In the genomic region with DNA sequence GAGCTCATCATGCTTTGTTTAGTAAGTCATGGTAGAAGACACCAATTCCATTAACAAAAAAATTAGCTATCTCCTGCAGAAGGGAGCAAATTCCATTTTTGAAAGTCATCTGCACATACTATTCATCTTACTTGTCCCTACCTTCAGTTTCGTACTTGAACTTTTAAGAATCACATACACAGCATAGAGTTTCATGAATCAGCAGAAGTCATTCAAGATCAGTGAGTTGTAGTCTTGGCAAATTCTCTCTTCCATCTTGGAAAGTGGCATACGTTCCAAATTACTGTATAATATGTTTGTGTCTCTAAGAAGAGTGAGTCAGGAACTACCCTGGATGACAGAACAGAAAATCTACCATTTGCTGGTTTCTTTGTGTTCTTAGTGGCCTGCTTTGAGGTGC, we compare ENCODE assay signal across 23 cellular contexts. TPM values are rescaled to one million over a fixed set of nuclear protein-coding genes. Genes with fewer than 3 reads are reported as not detected.
DNase-seq lines count a peak whose midpoint lies in the region; ATAC-seq, FAIRE-seq and TF ChIP-seq lines count a peak whose summit lies in the region.
"Had no signal": no experiment of that assay in that cellular context is flagged by ENCODE, and none has a peak within 500 bp of the region (broad histone marks: within the 10 kb centered on the region; RNA-seq: fewer than 3 reads in every experiment).

No MANE protein-coding gene starts in this region.

- H3K4me3 ChIP-seq in IMR-90 (ENCODE audit: insufficient read depth, low read depth, low read length) = no peak overlapping the region
- H3K4me3 ChIP-seq in bronchial epithelial cell (ENCODE audit: low read depth, low read length) = no peak overlapping the region
- H3K4me3 ChIP-seq in right cardiac atrium (ENCODE audit: low read length) = no peak overlapping the region
- H3K4me3 ChIP-seq: upper lobe of right lung had no signal

- ATAC-seq in IMR-90 (ENCODE audit: low read depth) (peak; percentile 85), HG03457 (IDR thresholded peaks at IDR 0.05; ENCODE audit: unreplicated experiment) (no peak), right cardiac atrium (no peak)
- ATAC-seq in activated CD8-positive, alpha-beta memory T cell treated with anti-CD3 and anti-CD28 coated beads, Interleukin-2, amount 10 ng/mL, durations not matched to agents 7 days and 5 days = no peak
- ATAC-seq: stimulated activated naive CD8-positive, alpha-beta T cell treated with anti-CD3 and anti-CD28 coated beads, Interleukin-15, Interleukin-2, amounts not matched to agents 100 U/mL and 50 U/mL, for 24 hours; upper lobe of right lung had no signal

- H3K36me3 ChIP-seq in IMR-90 (ENCODE audit: control insufficient read depth, insufficient read depth, low read length) = no peaks in the 10 kb centered on the region
- no peaks in the 10 kb centered on the region for H3K36me3 ChIP-seq in bronchial epithelial cell (ENCODE audit: control insufficient read depth, insufficient read depth, low read length)
- H3K36me3 ChIP-seq: upper lobe of right lung had no signal

- intact Hi-C loops in IMR-90 (cut with micrococcal nuclease) (no loop called here), right cardiac atrium (cut with DNase I) (no loop called here)

- in situ Hi-C loops in IMR-90 (cut with MboI; ENCODE audit: low sequenced_read_pairs) = no loop called here

- no peak overlapping the region for H2BK20ac ChIP-seq in IMR-90 (ENCODE audit: low read depth, low read length)

- BruUV-seq in IMR-90 (replicated peaks; lab: Mats Ljungman, UMichigan) = no TSS peak

- no peaks in the 10 kb centered on the region for H3K9me1 ChIP-seq in IMR-90 (ENCODE audit: insufficient read depth, low read length)

- H3K18ac ChIP-seq in IMR-90 (ENCODE audit: low read depth, low read length) = no peak overlapping the region

- 0 out of 2 replicates have a peak overlapping the region, but pooled peaks have one; percentile 22 for H3K4me2 ChIP-seq in IMR-90 (ENCODE audit: low read depth, low read length)

- no peak overlapping the region for H3K9ac ChIP-seq in IMR-90 (ENCODE audit: low read depth, low read length)

- no peak overlapping the region for H2AFZ ChIP-seq in IMR-90 (replicated peaks; ENCODE audit: low read length, poor library complexity)

- H3K14ac ChIP-seq in IMR-90 (replicated peaks; ENCODE audit: low read depth, low read length) = no peak overlapping the region

- no peak overlapping the region for H2BK5ac ChIP-seq in IMR-90 (ENCODE audit: low read depth, low read length, poor library complexity, severe bottlenecking)

- no peak overlapping the region for H3K23ac ChIP-seq in IMR-90 (ENCODE audit: low read depth, low read length)

- dilution Hi-C loops in IMR-90 (cut with HindIII; ENCODE audit: low sequenced_read_pairs, unreplicated experiment) = no loop called here

- H3K27ac ChIP-seq in IMR-90 (ENCODE audit: insufficient read depth, low read length) = no peak overlapping the region
- H3K27ac ChIP-seq in right cardiac atrium (ENCODE audit: low read length) = no peak overlapping the region
- H3K27ac ChIP-seq: upper lobe of right lung had no signal

- no peak overlapping the region for H4K5ac ChIP-seq in IMR-90 (ENCODE audit: low read depth, low read length)

- TF ChIP-seq RAD21 in IMR-90 (IDR thresholded peaks at IDR 0.05; ENCODE audit: low read length) = no peak

- TF ChIP-seq POLR2A in IMR-90 (IDR thresholded peaks at IDR 0.05; ENCODE audit: low read depth, low read length) = no peak

- no peak overlapping the region for H4K91ac ChIP-seq in IMR-90 (ENCODE audit: insufficient read depth, low read depth, low read length)

- H2AK5ac ChIP-seq in IMR-90 (ENCODE audit: low read depth, low read length) = no peak overlapping the region

- no peak overlapping the region for H3K56ac ChIP-seq in IMR-90 (ENCODE audit: extremely low read depth, insufficient read depth, low read length)

- H3K4me3 Mint-ChIP-seq in activated CD8-positive, alpha-beta memory T cell treated with anti-CD3 and anti-CD28 coated beads, Interleukin-2, amount 10 ng/mL, durations not matched to agents 7 days and 5 days = no peak overlapping the region
- H3K4me3 Mint-ChIP-seq: brain had no signal

- no peaks in the 10 kb centered on the region for H4K20me1 ChIP-seq in IMR-90 (ENCODE audit: insufficient read depth, low read length)

- WGBS in IMR-90 (ENCODE audit: extremely low coverage in 2 of 2, insufficient read length in 1 of 2), 2 experiments = no CpG with 5 or more reads among the region's 2 CpGs
- 66% methylated on average over 2 of the region's 2 CpGs for WGBS in right cardiac atrium

- CTCF ChIA-PET in IMR-90 (lab: Yijun Ruan, JAX) = no interaction called here
- CTCF ChIA-PET in activated CD8-positive, alpha-beta memory T cell treated with anti-CD3 and anti-CD28 coated beads, Interleukin-2, amount 10 ng/mL, durations not matched to agents 7 days and 5 days (lab: Charles Lee) = interaction anchor here (0.7 to 1.2 kb wide), 2 partner anchors 13 to 15 kb away, joined by 3 read pairs; no protein-coding TSS in a partner anchor

- H3K27ac Mint-ChIP-seq in activated CD8-positive, alpha-beta memory T cell treated with anti-CD3 and anti-CD28 coated beads, Interleukin-2, amount 10 ng/mL, durations not matched to agents 7 days and 5 days = no peak overlapping the region
- H3K27ac Mint-ChIP-seq: progenitor cell of endocrine pancreas had no signal

- H2BK15ac ChIP-seq in IMR-90 (ENCODE audit: low read depth, low read length) = no peak overlapping the region

- no peak for FAIRE-seq in bronchial epithelial cell (lab: Jason Lieb, UNC)

- no peaks in the 10 kb centered on the region for H3K9me3 ChIP-seq in IMR-90 (ENCODE audit: control insufficient read depth, insufficient read depth, low read length)
- H3K9me3 ChIP-seq in right cardiac atrium (ENCODE audit: control insufficient read depth, low read length) = no peaks in the 10 kb centered on the region
- H3K9me3 ChIP-seq: Caco-2, upper lobe of right lung had no signal

- H3K4me1 ChIP-seq in IMR-90 (ENCODE audit: control insufficient read depth, insufficient read depth, low read length) = peaks cover 3% of the 10 kb centered on the region; the same call in 1 of the 2 replicates
- peaks cover 2% of the 10 kb centered on the region for H3K4me1 ChIP-seq in right cardiac atrium (ENCODE audit: control insufficient read depth, insufficient read depth, low read length)
- H3K4me1 ChIP-seq: Caco-2, upper lobe of right lung had no signal

- no peak for TF ChIP-seq CTCF in IMR-90 (conservative IDR thresholded peaks at IDR 0.05; ENCODE audit: low read depth, low read length)
- no peak for TF ChIP-seq CTCF in bronchial epithelial cell (IDR thresholded peaks at IDR 0.05; ENCODE audit: insufficient read depth, low read length, severe bottlenecking)

- POLR2A ChIA-PET in IMR-90 (lab: Charles Lee; ENCODE audit: unreplicated experiment) = no interaction called here

- DNase-seq in AG08396 (ENCODE audit: low spot score) = peak; percentile 55
- peak; percentile 82 for DNase-seq in IMR-90
- peak; percentile 85 for DNase-seq in bronchial epithelial cell (ENCODE audit: low read depth)
- DNase-seq in iris pigment epithelial cell (ENCODE audit: low read depth) = peak; percentile 85
- DNase-seq in HPDE6-E6E7 (ENCODE audit: extremely low spot score) = no peak
- no peak for DNase-seq in right cardiac atrium
- DNase-seq in activated CD8-positive, alpha-beta memory T cell treated with anti-CD3 and anti-CD28 coated beads, Interleukin-2, amount 10 ng/mL, durations not matched to agents 7 days and 5 days = no peak
- DNase-seq: ACHN; activated CD4-positive, CD25-positive, alpha-beta regulatory T cell treated with anti-CD3 and anti-CD28 coated beads, Interleukin-2, amount 50 U/mL, for 72 hours; activated CD8-positive, alpha-beta memory T cell treated with anti-CD3 and anti-CD28 coated beads, Interleukin-2, amount 50 U/mL, for 4 hours; Caco-2; foreskin melanocyte; GOT3; Kasumi-1; NCI-H2171 treated with DMSO at 0.1 percent for 48 hours; SIG-M5; stimulated activated CD4-positive, alpha-beta T cell treated with anti-CD3 and anti-CD28 coated beads, Interleukin-15, amount 100 ng/mL, for 24 hours; stimulated activated naive CD8-positive, alpha-beta T cell treated with anti-CD3 and anti-CD28 coated beads, Interleukin-15, Interleukin-2, amounts not matched to agents 100 U/mL and 50 U/mL, for 24 hours; T-helper 9 cell; upper lobe of right lung had no signal

- no peak overlapping the region for H3K4ac ChIP-seq in IMR-90 (ENCODE audit: low read depth, low read length)

- H2BK120ac ChIP-seq in IMR-90 (ENCODE audit: low read depth, low read length) = no peak overlapping the region

- no peak overlapping the region for H2AK9ac ChIP-seq in IMR-90 (replicated peaks; ENCODE audit: low read depth, low read length, poor library complexity)

- no peaks in the 10 kb centered on the region for H3K27me3 Mint-ChIP-seq in activated CD8-positive, alpha-beta memory T cell treated with anti-CD3 and anti-CD28 coated beads, Interleukin-2, amount 10 ng/mL, durations not matched to agents 7 days and 5 days
- H3K27me3 Mint-ChIP-seq: brain, progenitor cell of endocrine pancreas had no signal

- no peaks in the 10 kb centered on the region for H3K27me3 ChIP-seq in IMR-90 (ENCODE audit: control insufficient read depth, insufficient read depth, low read length)
- H3K27me3 ChIP-seq in bronchial epithelial cell (ENCODE audit: control insufficient read depth, insufficient read depth, low read length) = no peaks in the 10 kb centered on the region
- no peaks in the 10 kb centered on the region for H3K27me3 ChIP-seq in right cardiac atrium (ENCODE audit: control insufficient read depth, insufficient read depth)
- H3K27me3 ChIP-seq: upper lobe of right lung had no signal

- peaks cover 37% of the 10 kb centered on the region for H3K4me1 Mint-ChIP-seq in activated CD8-positive, alpha-beta memory T cell treated with anti-CD3 and anti-CD28 coated beads, Interleukin-2, amount 10 ng/mL, durations not matched to agents 7 days and 5 days

- H3K9me3 Mint-ChIP-seq in activated CD8-positive, alpha-beta memory T cell treated with anti-CD3 and anti-CD28 coated beads, Interleukin-2, amount 10 ng/mL, durations not matched to agents 7 days and 5 days (ENCODE audit: low read depth) = no peaks in the 10 kb centered on the region

- H3K79me1 ChIP-seq in IMR-90 (ENCODE audit: low read depth in 1 of 2, low read length in 2 of 2) = peaks cover 23 to 28% of the 10 kb centered on the region in 2 experiments

- H3K36me3 Mint-ChIP-seq in activated CD8-positive, alpha-beta memory T cell treated with anti-CD3 and anti-CD28 coated beads, Interleukin-2, amount 10 ng/mL, durations not matched to agents 7 days and 5 days = peaks cover 37% of the 10 kb centered on the region

- no peak overlapping the region; a peak in 1 of 4 replicates for H4K8ac ChIP-seq in IMR-90 (ENCODE audit: low read depth in 2 of 2, low read length in 2 of 2)

RNA-seq across cellular contexts. Expression of gene VRK1, which starts 14.1 kb away (rescaled TPM):
- total RNA-seq in IMR-90 (2012; rRNA removed) (19.9 and 41.7 TPM in 2 replicates), bronchial epithelial cell (10.8 and 12.6 TPM in 2 replicates), right cardiac atrium (1 to 10 TPM; 7.6 to 9.6 (median 7.9) TPM)
- polyA plus RNA-seq in IMR-90 (2012; rRNA removed) (10.9 and 14.2 TPM in 2 replicates), right cardiac atrium (4.9 TPM)
- 1.2 and 1.3 TPM in 2 replicates for polyA plus RNA-seq in IMR-90 (2012; cell fraction: cytosol; rRNA removed)
- polyA plus RNA-seq in IMR-90 (2012; cell fraction: nucleus; rRNA removed; ENCODE audit: low replicate concordance) = 0.91 and 3.7 TPM in 2 replicates
- total RNA-seq in activated CD8-positive, alpha-beta memory T cell treated with anti-CD3 and anti-CD28 coated beads, Interleukin-2, amount 10 ng/mL, durations not matched to agents 7 days and 5 days = 100 to 1,000 TPM in 1 of 2 experiments, 10 to 100 TPM in 1; 78.1 to 100 TPM

Comparison
In these comparisons a context has a peak if more than half of its experiments do, and no peak if none do; other contexts are left out.
1. DNase-seq: peak in AG08396 (single experiment), IMR-90 (single experiment), bronchial epithelial cell (single experiment) and iris pigment epithelial cell (single experiment); none in HPDE6-E6E7 (single experiment), right cardiac atrium (0 of 3) and activated CD8-positive, alpha-beta memory T cell treated with anti-CD3 and anti-CD28 coated beads, Interleukin-2, amount 10 ng/mL, durations not matched to agents 7 days and 5 days (single experiment).